Comparison of ENCODE assay signal across 20 cellular contexts in genomic region chr1:183584155-183584554, GRCh38.
"Had no signal": no experiment of that assay in that cellular context is flagged by ENCODE, and none has a peak within 500 bp of the region (broad histone marks: within the 10 kb centered on the region; RNA-seq: fewer than 3 reads in every experiment).

No MANE protein-coding gene starts in this region.

- H3K36me3 ChIP-seq: gastroesophageal sphincter, suprapubic skin had no signal

- H3K4me3 ChIP-seq: gastroesophageal sphincter, heart right ventricle, lung, suprapubic skin had no signal

- H3K27ac ChIP-seq: gastroesophageal sphincter, suprapubic skin had no signal

- H3K9me3 ChIP-seq: gastroesophageal sphincter, heart right ventricle, suprapubic skin had no signal

- ATAC-seq: stimulated activated naive CD8-positive, alpha-beta T cell treated with anti-CD3 and anti-CD28 coated beads, Interleukin-15, amount 100 ng/mL, for 72 hours had no signal

- DNase-seq: activated B cell treated with CpG ODN at 0.5 μM for 24 hours; activated CD4-positive, alpha-beta memory T cell treated with anti-CD3 and anti-CD28 coated beads for 36 hours; activated CD4-positive, alpha-beta T cell treated with anti-CD3 and anti-CD28 coated beads for 4 hours; activated naive CD4-positive, alpha-beta T cell; activated naive CD8-positive, alpha-beta T cell treated with anti-CD3 and anti-CD28 coated beads for 36 hours; activated T-cell treated with anti-CD3 and anti-CD28 coated beads for 4 hours; amniotic stem cell; effector CD8-positive, alpha-beta T cell; heart right ventricle; immature natural killer cell; midbrain; nucleus accumbens; posterior cingulate gyrus; retina; stimulated activated CD4-positive, alpha-beta T cell treated with anti-CD3 and anti-CD28 coated beads, Interleukin-15, amount 100 ng/mL, for 24 hours; stimulated activated CD4-positive, alpha-beta T cell treated with anti-CD3 and anti-CD28 coated beads, Interleukin-4, amount 100 ng/mL, for 1 hour; stimulated activated naive CD8-positive, alpha-beta T cell treated with anti-CD3 and anti-CD28 coated beads, Interleukin-15, amount 100 ng/mL, for 72 hours had no signal

- H3K27me3 ChIP-seq: gastroesophageal sphincter, heart right ventricle, suprapubic skin had no signal

- H3K4me1 ChIP-seq: gastroesophageal sphincter, suprapubic skin had no signal
